ENCODE assay signal across 8 cellular contexts in the genomic region with DNA sequence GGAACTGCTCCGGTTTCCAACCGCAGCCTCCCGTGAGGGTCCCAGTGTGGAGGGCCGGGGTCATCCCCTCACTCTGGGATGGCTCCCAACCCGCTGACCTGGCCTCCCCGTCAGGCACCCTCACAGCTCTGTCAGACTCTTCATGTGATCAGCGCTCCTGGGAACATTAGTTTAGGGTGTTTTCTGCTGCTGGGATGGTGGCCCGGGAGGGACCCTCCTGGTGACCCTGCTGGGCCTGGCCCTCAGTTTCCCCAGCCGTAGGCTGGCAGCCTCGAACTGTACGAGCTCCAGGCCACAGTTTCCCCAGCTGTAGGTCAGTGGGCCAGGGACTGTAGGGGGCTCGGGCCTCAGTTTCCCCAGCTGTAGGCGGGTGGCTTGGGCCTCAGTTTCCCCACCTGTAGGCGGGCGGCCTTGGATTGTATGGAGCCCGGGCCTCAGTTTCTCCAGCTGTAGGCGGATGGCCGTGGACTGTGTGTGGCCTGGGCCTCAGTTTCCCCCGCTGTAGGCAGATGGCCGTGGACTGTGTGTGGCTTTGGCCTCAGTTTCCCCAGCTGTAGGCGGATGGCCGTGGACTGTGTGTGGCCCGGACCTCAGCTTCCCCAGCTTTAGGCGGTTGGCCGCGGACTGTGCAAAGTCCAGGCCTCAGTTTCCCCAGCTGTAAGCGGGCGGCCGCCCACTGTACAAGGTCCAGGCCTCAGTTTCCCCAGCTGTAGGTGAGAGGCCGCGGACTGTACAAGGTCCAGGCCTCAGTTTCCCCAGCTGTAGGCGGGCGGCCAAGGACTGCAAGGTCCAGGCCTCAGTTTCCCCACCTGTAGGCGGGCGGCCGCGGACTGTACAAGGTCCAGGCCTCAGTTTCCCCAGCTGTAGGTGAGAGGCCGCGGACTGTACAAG. TPM values are rescaled to one million over a fixed set of nuclear protein-coding genes. Genes with fewer than 3 reads are reported as not detected.
DNase-seq lines count a peak whose midpoint lies in the region; ATAC-seq and TF ChIP-seq lines count a peak whose summit lies in the region.

No MANE protein-coding gene starts in this region.

- DNase-seq in foreskin fibroblast, result no peak
- DNase-seq in gastrocnemius medialis, result no peak
- no peak for DNase-seq in AG08395 (ENCODE audit: low spot score)
- no peak for DNase-seq in NCI-H146 treated with DMSO at 0.1 percent for 48 hours (lab: John Stamatoyannopoulos, UW; ENCODE audit: unreplicated experiment)

- no peak for TF ChIP-seq CTCF in GM12875 (IDR thresholded peaks at IDR 0.05; ENCODE audit: borderline replicate concordance, insufficient read depth, low read depth, low read length)
- no peak for TF ChIP-seq CTCF in SU-DHL-6 (IDR thresholded peaks at IDR 0.05; ENCODE audit: insufficient read depth, low read length, poor library complexity, severe bottlenecking)
- TF ChIP-seq CTCF in foreskin fibroblast (IDR thresholded peaks at IDR 0.05; ENCODE audit: low read depth, low read length), result no peak
- no peak for TF ChIP-seq CTCF in gastrocnemius medialis (IDR thresholded peaks at IDR 0.05 in 4 of 5, conservative IDR thresholded peaks at IDR 0.05 in 1 of 5)

- H3K4me2 ChIP-seq in SU-DHL-6 (ENCODE audit: low read depth, low read length, poor library complexity, severe bottlenecking), result peak overlapping the region; percentile 74

- H3K36me3 ChIP-seq in SU-DHL-6 (ENCODE audit: low read length) (peaks cover 8% of the 10 kb centered on the region; the same call in 1 of the 2 replicates), gastrocnemius medialis (no peaks in the 10 kb centered on the region)

- H2AFZ ChIP-seq in SU-DHL-6 (ENCODE audit: low read depth, low read length, severe bottlenecking), result peak overlapping the region; percentile 90

- no peaks in the 10 kb centered on the region for H3K9me3 ChIP-seq in SU-DHL-6 (ENCODE audit: insufficient read depth, low read length)
- no peaks in the 10 kb centered on the region for H3K9me3 ChIP-seq in gastrocnemius medialis

- H3K4me3 ChIP-seq in GM12875 (ENCODE audit: low read depth, low read length) (peak overlapping the region; percentile 84), SU-DHL-6 (ENCODE audit: insufficient read depth, low read length, poor library complexity, severe bottlenecking) (peak overlapping the region; percentile 62), foreskin fibroblast (ENCODE audit: low read depth in 1 of 2, low read length in 2 of 2) (peak overlapping the region; percentile 57 to 61), gastrocnemius medialis (peak overlapping the region; percentile 79 to 98 (median 86))

- peak overlapping the region; percentile 68 for H3K9ac ChIP-seq in SU-DHL-6 (ENCODE audit: low read length)

- H3F3A ChIP-seq in SU-DHL-6 (ENCODE audit: insufficient read depth), result no peaks in the 10 kb centered on the region

- intact Hi-C loops in gastrocnemius medialis (cut with DNase I; ENCODE audit: low total_unique reads), result loop anchor here (2.0 to 10.0 kb wide), 5 partner anchors 125 to 857 kb away; partner anchors contain the start of genes FAM174C, POLRMT, RNF126 and TCF3

- peaks cover 14% of the 10 kb centered on the region for H4K20me1 ChIP-seq in SU-DHL-6 (ENCODE audit: low read depth, low read length)

- TF ChIP-seq POLR2A in gastrocnemius medialis (IDR thresholded peaks at IDR 0.05), result no peak

- H3K27me3 ChIP-seq in SU-DHL-6 (ENCODE audit: low read length) (no peaks in the 10 kb centered on the region), gastrocnemius medialis (no peaks in the 10 kb centered on the region)

- in situ Hi-C loops in gastrocnemius medialis (cut with MboI; ENCODE audit: low sequenced_read_pairs in 4 of 4), result no loop called here

- H3K79me2 ChIP-seq in SU-DHL-6 (ENCODE audit: insufficient read depth, low read length), result peaks cover 31% of the 10 kb centered on the region

- no peaks in the 10 kb centered on the region for H3K9me2 ChIP-seq in SU-DHL-6 (replicated peaks; ENCODE audit: insufficient read depth, low read length)

- peaks cover 38 to 41% of the 10 kb centered on the region in 2 donors for H3K4me1 ChIP-seq in gastrocnemius medialis

- ATAC-seq in gastrocnemius medialis (no peak), HG03039 (IDR thresholded peaks at IDR 0.05; ENCODE audit: unreplicated experiment) (no peak), HG03439 (IDR thresholded peaks at IDR 0.05; ENCODE audit: unreplicated experiment) (no peak)

- H3K27ac ChIP-seq in SU-DHL-6 (ENCODE audit: low read depth, low read length), result no peak overlapping the region
- peak overlapping the region; percentile 83 to 97 (median 92) for H3K27ac ChIP-seq in gastrocnemius medialis

RNA-seq across cellular contexts. Expression of gene PTBP1, which starts 1.3 kb away (rescaled TPM):
- total RNA-seq in gastrocnemius medialis, result 10 to 100 TPM; 29.8 to 51.7 (median 36.7) TPM

RNA-seq across cellular contexts. Expression of gene PLPPR3, which starts 25.8 kb away (rescaled TPM):
- total RNA-seq in gastrocnemius medialis, result not detected

RNA-seq across cellular contexts. Expression of gene AZU1, which starts 31.7 kb away (rescaled TPM):
- total RNA-seq in gastrocnemius medialis, result not detected

RNA-seq across cellular contexts. Expression of gene PRTN3, which starts 44.9 kb away (rescaled TPM):
- under 1 TPM in 1 of 4 donors, not detected in 3; 0.51 TPM for total RNA-seq in gastrocnemius medialis

RNA-seq across cellular contexts. Expression of gene MISP, which starts 45.0 kb away (rescaled TPM):
- 1 to 10 TPM in 1 of 4 donors, not detected in 3; 1.2 TPM for total RNA-seq in gastrocnemius medialis
